ENCODE assay signal across 10 cellular contexts in the genomic region with DNA sequence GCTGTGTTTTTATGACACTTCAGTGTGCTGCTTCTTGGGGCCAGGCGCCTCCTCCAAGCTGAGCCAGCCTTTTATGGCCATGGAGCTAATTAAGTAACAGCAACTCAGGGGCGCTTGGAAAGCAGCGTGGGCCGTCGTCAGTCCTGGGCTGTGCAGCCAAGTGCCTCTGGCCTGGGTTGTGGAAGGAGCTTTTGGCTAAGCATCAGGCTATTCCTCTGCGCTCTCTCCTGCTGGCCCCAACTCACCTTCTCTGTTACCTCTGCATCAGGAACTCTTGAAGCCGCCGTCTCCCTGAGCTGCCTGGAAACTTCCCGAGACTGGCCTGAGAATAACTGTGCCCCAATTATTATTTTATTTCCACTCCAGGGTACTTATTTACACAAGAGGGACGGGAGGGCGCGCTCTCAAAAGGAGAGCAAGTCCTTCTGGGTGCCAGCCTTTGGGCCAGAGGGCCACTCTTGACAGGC. TPM values are rescaled to one million over a fixed set of nuclear protein-coding genes. Genes with fewer than 3 reads are reported as not detected.
DNase-seq lines count a peak whose midpoint lies in the region; FAIRE-seq and TF ChIP-seq lines count a peak whose summit lies in the region.
"Had no signal": no experiment of that assay in that cellular context is flagged by ENCODE, and none has a peak within 500 bp of the region (broad histone marks: within the 10 kb centered on the region; RNA-seq: fewer than 3 reads in every experiment).

No MANE protein-coding gene starts in this region.

- H3K4me3 ChIP-seq in MG63 = no peak overlapping the region
- no peak overlapping the region for H3K4me3 ChIP-seq in kidney (ENCODE audit: low read length in 2 of 2)
- H3K4me3 ChIP-seq in skeletal muscle tissue (ENCODE audit: low read length in 3 of 3) = peak overlapping the region in 2 of 3 donors; percentile 9 to 31

- TF ChIP-seq CTCF in kidney (IDR thresholded peaks at IDR 0.05; ENCODE audit: borderline replicate concordance, extremely low read depth, insufficient read depth) = no peak

- intact Hi-C loops in kidney (cut with DNase I) = no loop called here

- H3K9ac ChIP-seq in kidney (ENCODE audit: low read length in 2 of 2) (no peak overlapping the region), skeletal muscle tissue (ENCODE audit: low read depth in 1 of 3, low read length in 3 of 3) (peak overlapping the region; percentile 18 to 33 (median 24))

- no peaks in the 10 kb centered on the region for H3K9me3 ChIP-seq in MG63
- no peaks in the 10 kb centered on the region for H3K9me3 ChIP-seq in kidney (ENCODE audit: control insufficient read depth in 1 of 2, low read length in 2 of 2)
- H3K9me3 ChIP-seq in skeletal muscle tissue (ENCODE audit: control insufficient read depth in 3 of 3, low read length in 3 of 3) = no peaks in the 10 kb centered on the region

- no peak for FAIRE-seq in kidney (lab: Jason Lieb, UNC)

- H3K4me1 ChIP-seq in kidney (ENCODE audit: control insufficient read depth in 1 of 2, insufficient read depth in 1 of 2, low read depth in 1 of 2, low read length in 2 of 2) = peaks cover 0 to 3% of the 10 kb centered on the region in 2 donors
- H3K4me1 ChIP-seq in skeletal muscle tissue (ENCODE audit: control insufficient read depth in 3 of 3, insufficient read depth in 3 of 3, low read length in 3 of 3) = peaks cover 22 to 34% (median 28%) of the 10 kb centered on the region in 3 donors

- H3K36me3 ChIP-seq in MG63 (no peaks in the 10 kb centered on the region), kidney (ENCODE audit: control insufficient read depth in 1 of 2, insufficient read depth in 2 of 2, low read length in 2 of 2) (no peaks in the 10 kb centered on the region), skeletal muscle tissue (ENCODE audit: control insufficient read depth in 3 of 3, insufficient read depth in 3 of 3, low read length in 3 of 3) (no peaks in the 10 kb centered on the region)

- DNase-seq in MG63 (peak; percentile 20), cerebellar cortex (ENCODE audit: low spot score) (peak; percentile 79), kidney (peak; percentile 91), NOMO-1 (lab: John Stamatoyannopoulos, UW; ENCODE audit: unreplicated experiment in 2 of 2) (no peak), amniotic stem cell (lab: John Stamatoyannopoulos, UW) (no peak), kidney tubule cell (ENCODE audit: low spot score) (no peak), T1000 (lab: John Stamatoyannopoulos, UW) (no peak)
- DNase-seq: activated CD4-positive, alpha-beta T cell treated with anti-CD3 and anti-CD28 coated beads for 36 hours; NK-92 treated with Interleukin-12 subunit alpha and Interleukin-12 subunit beta, amount 100 ng/mL, for 24 hours had no signal

- H3K27ac ChIP-seq in kidney (ENCODE audit: low read depth in 2 of 2, low read length in 2 of 2) (no peak overlapping the region), skeletal muscle tissue (ENCODE audit: low read depth, low read length) (peak overlapping the region; percentile 69)

- no peaks in the 10 kb centered on the region for H3K27me3 ChIP-seq in MG63
- no peaks in the 10 kb centered on the region for H3K27me3 ChIP-seq in skeletal muscle tissue (ENCODE audit: control insufficient read depth in 3 of 3, insufficient read depth in 3 of 3, low read length in 3 of 3)

RNA-seq across cellular contexts. Expression of gene NAV2, which starts 38.7 kb away (rescaled TPM):
- 3.7 and 5.0 TPM in 2 replicates for total RNA-seq in MG63 (2014; rRNA removed; shearing (Covaris generic); ENCODE audit: low replicate concordance)
- 37.7 TPM for total RNA-seq in kidney
- polyA plus RNA-seq in kidney (ENCODE audit: insufficient read depth, low read depth, low replicate concordance) = 5.9 TPM
- total RNA-seq in skeletal muscle tissue = 43.3 TPM

Comparison
In these comparisons a context has a peak if more than half of its experiments do, and no peak if none do; other contexts are left out.
1. DNase-seq: peak in MG63 (single experiment), cerebellar cortex (single experiment) and kidney (single experiment); none in NOMO-1 (0 of 2), amniotic stem cell (single experiment), kidney tubule cell (single experiment) and T1000 (single experiment).
2. H3K4me3 ChIP-seq: peak in skeletal muscle tissue (2 of 3); none in MG63 (single experiment) and kidney (0 of 2).
3. H3K9ac ChIP-seq: peak in skeletal muscle tissue (3 of 3); none in kidney (0 of 2).